Comparison of ENCODE assay signal across 8 cellular contexts in the genomic region with DNA sequence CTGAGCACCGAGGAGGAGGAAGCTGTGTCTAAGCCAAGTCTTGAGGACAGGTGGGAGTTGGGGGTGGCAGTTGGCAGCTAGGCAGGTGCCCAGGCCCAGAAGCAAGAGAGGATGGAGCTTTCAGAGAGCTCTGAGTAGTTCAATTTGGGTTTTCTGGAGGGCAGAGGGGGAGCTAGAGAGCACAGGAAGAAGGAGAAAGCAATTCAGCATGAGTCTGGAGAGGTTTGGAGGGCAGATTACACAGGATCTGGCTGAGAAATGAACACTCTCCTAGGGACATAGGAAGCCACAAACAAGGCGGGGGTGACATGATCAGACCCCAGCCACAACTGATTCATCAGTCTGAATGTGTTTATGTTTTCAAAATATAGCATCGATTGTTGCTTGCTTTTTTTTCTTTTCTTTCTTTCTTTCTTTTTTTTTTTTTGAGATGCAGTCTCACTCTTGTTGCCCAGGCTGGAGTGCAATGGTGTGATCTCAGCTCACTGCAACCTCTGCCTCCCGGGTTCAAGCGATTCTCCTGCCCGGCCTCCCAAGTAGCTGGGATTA. TPM values are rescaled to one million over a fixed set of nuclear protein-coding genes. Genes with fewer than 3 reads are reported as not detected.
A peak's percentile ranks its signal among the peaks of the same experiment; 100 is the strongest.
DNase-seq lines count a peak whose midpoint lies in the region; ATAC-seq and TF ChIP-seq lines count a peak whose summit lies in the region.

No MANE protein-coding gene starts in this region.

- H2AK5ac ChIP-seq in H9 (ENCODE audit: insufficient read length, low read length), result no peak overlapping the region

- no peak overlapping the region for H4K8ac ChIP-seq in H9 (replicated peaks; ENCODE audit: insufficient read length, low read depth, low read length)

- H3K18ac ChIP-seq in H9 (ENCODE audit: insufficient read length, low read depth, low read length), result no peak overlapping the region

- no peaks in the 10 kb centered on the region; the same call in 1 of the 2 replicates for H3K79me2 ChIP-seq in H9 (ENCODE audit: insufficient read depth, low read length)

- peaks cover 0 to 2% (median 0%) of the 10 kb centered on the region in 7 donors for H3K9me3 Mint-ChIP-seq in CD14-positive monocyte
- no peaks in the 10 kb centered on the region for H3K9me3 Mint-ChIP-seq in H9
- H3K9me3 Mint-ChIP-seq in progenitor cell of endocrine pancreas (ENCODE audit: low read depth), result no peaks in the 10 kb centered on the region

- H3K4me1 ChIP-seq in H9 (ENCODE audit: insufficient read depth, low read length), result peaks cover 3% of the 10 kb centered on the region; the same call in 1 of the 2 replicates

- H2BK15ac ChIP-seq in H9 (ENCODE audit: low read depth, low read length), result no peak overlapping the region

- no peak overlapping the region for H2BK120ac ChIP-seq in H9 (ENCODE audit: low read depth, low read length, poor library complexity, severe bottlenecking)

- H3K4me2 ChIP-seq in H9 (ENCODE audit: insufficient read depth, insufficient read length, low read length), result no peak overlapping the region

- H3K9me3 ChIP-seq in H9 (ENCODE audit: control insufficient read depth, low read depth, low read length), result no peaks in the 10 kb centered on the region

- H2BK12ac ChIP-seq in H9 (ENCODE audit: insufficient read length, low read depth, low read length), result no peak overlapping the region

- no peak overlapping the region for H2BK20ac ChIP-seq in H9 (ENCODE audit: low read depth, low read length, poor library complexity, severe bottlenecking)

- H3K36me3 Mint-ChIP-seq in CD14-positive monocyte (no peaks in the 10 kb centered on the region), H9 (ENCODE audit: insufficient read depth in 1 of 3, low read depth in 3 of 3) (peaks cover 24 to 53% (median 41%) of the 10 kb centered on the region in 3 experiments), progenitor cell of endocrine pancreas (ENCODE audit: insufficient read depth) (peaks cover 23% of the 10 kb centered on the region)

- H2BK5ac ChIP-seq in H9 (ENCODE audit: insufficient read length, low read length), result no peak overlapping the region

- no peak overlapping the region for H3T11ph ChIP-seq in H9 (ENCODE audit: low read length)

- H3K4me1 Mint-ChIP-seq in CD14-positive monocyte (peaks cover 13% of the 10 kb centered on the region), H9 (peaks cover 39 to 50% of the 10 kb centered on the region in 2 experiments), progenitor cell of endocrine pancreas (ENCODE audit: low read depth) (peaks cover 49% of the 10 kb centered on the region)

- H3K56ac ChIP-seq in H9 (ENCODE audit: insufficient read length, low read depth, low read length), result no peak overlapping the region

- H4K5ac ChIP-seq in H9 (ENCODE audit: insufficient read length, low read depth, low read length), result no peak overlapping the region

- no peaks in the 10 kb centered on the region for H3K27me3 ChIP-seq in H9 (ENCODE audit: insufficient read depth, low read length)

- no peak overlapping the region for H3K27ac ChIP-seq in H9 (ENCODE audit: insufficient read length, low read depth, low read length)

- no CpG with 5 or more reads among the region's 6 CpGs for whole genome bisulfite sequencing in H9 (ENCODE audit: extremely low coverage, insufficient read length, low lambda C conversion rate)

- DNase-seq in CD14-positive monocyte (ENCODE audit: low spot score), result no peak
- peak; percentile 61 for DNase-seq in H9
- DNase-seq in RPMI7951 (ENCODE audit: low read depth), result peak; percentile 38
- DNase-seq in dermis blood vessel endothelial cell, result peak; percentile 65
- DNase-seq in progenitor cell of endocrine pancreas (ENCODE audit: low spot score, unreplicated experiment), result no peak
- DNase-seq in effector CD8-positive, alpha-beta T cell (lab: John Stamatoyannopoulos, UW), result no peak
- DNase-seq in left cardiac atrium, result no peak
- no peak for DNase-seq in T-helper 9 cell

- H3K4me3 Mint-ChIP-seq in CD14-positive monocyte (no peak overlapping the region), H9 (peak overlapping the region in 1 of 2 experiments; percentile 6; a peak in 1 of 5 replicates), progenitor cell of endocrine pancreas (ENCODE audit: low read depth) (no peak overlapping the region)

- H2AFZ ChIP-seq in H9 (ENCODE audit: low read length), result no peak overlapping the region

- H3K27ac Mint-ChIP-seq in CD14-positive monocyte, result peak overlapping the region in 1 of 7 donors; percentile 13
- peak overlapping the region; percentile 55 to 96 (median 76); a peak in 6 of 7 replicates for H3K27ac Mint-ChIP-seq in H9
- peak overlapping the region; percentile 98 for H3K27ac Mint-ChIP-seq in progenitor cell of endocrine pancreas

- intact Hi-C loops in CD14-positive monocyte (cut with micrococcal nuclease) (no loop called here), left cardiac atrium (cut with DNase I) (no loop called here)

- peaks cover 5 to 14% (median 7%) of the 10 kb centered on the region in 3 donors for H3K27me3 Mint-ChIP-seq in CD14-positive monocyte (ENCODE audit: low read depth in 3 of 3)
- H3K27me3 Mint-ChIP-seq in H9 (ENCODE audit: low read depth), result no peaks in the 10 kb centered on the region
- H3K27me3 Mint-ChIP-seq in progenitor cell of endocrine pancreas, result no peaks in the 10 kb centered on the region

- peaks cover 3% of the 10 kb centered on the region for H4K20me1 ChIP-seq in H9 (ENCODE audit: control insufficient read depth, insufficient read depth, insufficient read length)

- no peak overlapping the region for H3K23ac ChIP-seq in H9 (ENCODE audit: insufficient read length, low read depth, low read length)

- no peak overlapping the region for H3K9ac ChIP-seq in H9 (ENCODE audit: extremely low read depth, insufficient read length, low read length)

- H3K23me2 ChIP-seq in H9 (ENCODE audit: insufficient read length, low read depth, low read length, poor library complexity, severe bottlenecking), result no peaks in the 10 kb centered on the region

- no peak overlapping the region for H3K4ac ChIP-seq in H9 (ENCODE audit: low read depth, low read length)

- no peak overlapping the region for H4K91ac ChIP-seq in H9 (ENCODE audit: insufficient read length, low read depth, low read length)

- no peak overlapping the region for H3K14ac ChIP-seq in H9 (ENCODE audit: insufficient read depth, low read length)

- peak; percentile 17 for TF ChIP-seq CTCF in CD14-positive monocyte (IDR thresholded peaks at IDR 0.05)
- TF ChIP-seq CTCF in H9 (conservative IDR thresholded peaks at IDR 0.05), result peak; percentile 70
- TF ChIP-seq CTCF in progenitor cell of endocrine pancreas (IDR thresholded peaks at IDR 0.05; ENCODE audit: unreplicated experiment), result peak; percentile 49

- no peak for ATAC-seq in left cardiac atrium

- H3K79me1 ChIP-seq in H9 (ENCODE audit: insufficient read depth, low read depth, low read length, poor library complexity, severe bottlenecking), result peaks cover 3% of the 10 kb centered on the region

RNA-seq across cellular contexts. Expression of a gene that starts 23.8 kb away (rescaled TPM):
- not detected for polyA plus RNA-seq in CD14-positive monocyte
- total RNA-seq in H9 (2021) (192 and 193 TPM in 2 replicates), dermis blood vessel endothelial cell (108 and 353 TPM in 2 replicates), progenitor cell of endocrine pancreas (482 and 520 TPM in 2 replicates), left cardiac atrium (10 to 100 TPM; 37.4 to 63.1 TPM)
- total RNA-seq in RPMI7951 (2014; rRNA removed; shearing (Covaris generic)), result 34.5 and 39.7 TPM in 2 replicates

Comparison
In these comparisons a context has a peak if more than half of its experiments do, and no peak if none do; other contexts are left out.
1. DNase-seq: peak in H9 (single experiment), RPMI7951 (single experiment) and dermis blood vessel endothelial cell (single experiment); none in CD14-positive monocyte (single experiment), progenitor cell of endocrine pancreas (single experiment), effector CD8-positive, alpha-beta T cell (single experiment), left cardiac atrium (single experiment) and T-helper 9 cell (single experiment).
2. CTCF ChIP-seq: peak in every context shown above with its lines; median percentile 70 in H9; 49 in progenitor cell of endocrine pancreas; 17 in CD14-positive monocyte.